In genomic region chr12:45219621-45220020, GRCh38 we compare ENCODE assay signal across 22 cellular contexts. TPM values are rescaled to one million over a fixed set of nuclear protein-coding genes. Genes with fewer than 3 reads are reported as not detected.
DNase-seq lines count a peak whose midpoint lies in the region; ATAC-seq, FAIRE-seq and TF ChIP-seq lines count a peak whose summit lies in the region.
"Had no signal": no experiment of that assay in that cellular context is flagged by ENCODE, and none has a peak within 500 bp of the region (broad histone marks: within the 10 kb centered on the region; RNA-seq: fewer than 3 reads in every experiment).

No MANE protein-coding gene starts in this region.

- no peak for TF ChIP-seq EP300 in A549 (IDR thresholded peaks at IDR 0.05)

- no peaks in the 10 kb centered on the region for H3K9me3 ChIP-seq in A549
- H3K9me3 ChIP-seq: mucosa of descending colon, SK-N-SH, upper lobe of right lung had no signal

- no peak for ATAC-seq in A549
- no peak for ATAC-seq in activated CD8-positive, alpha-beta T cell treated with anti-CD3 and anti-CD28 coated beads for 36 hours
- ATAC-seq: activated CD4-positive, alpha-beta T cell treated with anti-CD3 and anti-CD28 coated beads for 36 hours; CD8-positive, alpha-beta T cell; upper lobe of right lung had no signal

- H3K4me1 ChIP-seq in A549: peaks cover 32% of the 10 kb centered on the region

- peaks cover 8% of the 10 kb centered on the region for H3K36me3 Mint-ChIP-seq in neural crest cell (ENCODE audit: low read depth)
- no peaks in the 10 kb centered on the region for H3K36me3 Mint-ChIP-seq in activated CD8-positive, alpha-beta T cell treated with anti-CD3 and anti-CD28 coated beads for 36 hours (ENCODE audit: low read depth)

- no peaks in the 10 kb centered on the region for H3K27me3 Mint-ChIP-seq in neural crest cell (ENCODE audit: low read depth)
- no peaks in the 10 kb centered on the region for H3K27me3 Mint-ChIP-seq in activated CD8-positive, alpha-beta T cell treated with anti-CD3 and anti-CD28 coated beads for 36 hours
- H3K27me3 Mint-ChIP-seq: activated CD4-positive, alpha-beta T cell treated with anti-CD3 and anti-CD28 coated beads for 36 hours; activated naive CD4-positive, alpha-beta T cell treated with anti-CD3 and anti-CD28 coated beads, Interleukin-2, amount 50 U/mL, for 24 hours had no signal

- DNase-seq in A549 (ENCODE audit: low read depth in 1 of 2, low spot score in 1 of 2): no peak
- peak; percentile 49 for DNase-seq in NB4 (ENCODE audit: low read depth)
- DNase-seq in coronary artery (ENCODE audit: low spot score): no peak
- DNase-seq in neural crest cell (ENCODE audit: low read depth, low spot score): no peak
- DNase-seq in SKM-1 treated with dmso at 0.1 percent for 144 hours (lab: John Stamatoyannopoulos, UW; ENCODE audit: unreplicated experiment): no peak
- DNase-seq in cerebellum (ENCODE audit: low spot score): no peak
- DNase-seq in activated CD8-positive, alpha-beta T cell treated with anti-CD3 and anti-CD28 coated beads for 36 hours: no peak
- DNase-seq in NCI-H1417 treated with DMSO at 0.1 percent for 48 hours (lab: John Stamatoyannopoulos, UW): no peak
- DNase-seq: 8988T; activated CD4-positive, alpha-beta T cell treated with anti-CD3 and anti-CD28 coated beads for 36 hours; activated CD8-positive, alpha-beta memory T cell treated with anti-CD3 and anti-CD28 coated beads, Interleukin-2, amount 50 U/mL, for 48 hours; CD8-positive, alpha-beta T cell; GM23248; hippocampal formation; kidney glomerular epithelial cell; mucosa of descending colon; NCI-H2029 treated with DMSO at 0.1 percent for 48 hours; NCI-H524; occipital lobe; SK-N-SH; upper lobe of right lung had no signal

- no peak for FAIRE-seq in A549 (lab: Jason Lieb, UNC)

- H3K4me2 ChIP-seq in A549: peak overlapping the region; percentile 84

- intact Hi-C loops in activated CD8-positive, alpha-beta T cell treated with anti-CD3 and anti-CD28 coated beads for 36 hours (cut with micrococcal nuclease): no loop called here

- H3K27ac Mint-ChIP-seq in neural crest cell (ENCODE audit: unreplicated experiment): no peak overlapping the region
- H3K27ac Mint-ChIP-seq in activated CD8-positive, alpha-beta T cell treated with anti-CD3 and anti-CD28 coated beads for 36 hours: no peak overlapping the region
- H3K27ac Mint-ChIP-seq: activated CD4-positive, alpha-beta T cell treated with anti-CD3 and anti-CD28 coated beads for 36 hours; activated naive CD4-positive, alpha-beta T cell treated with anti-CD3 and anti-CD28 coated beads, Interleukin-2, amount 50 U/mL, for 24 hours; CD8-positive, alpha-beta T cell had no signal

- peak overlapping the region; percentile 43 for H3K4me3 Mint-ChIP-seq in neural crest cell
- H3K4me3 Mint-ChIP-seq in activated CD8-positive, alpha-beta T cell treated with anti-CD3 and anti-CD28 coated beads for 36 hours: no peak overlapping the region
- H3K4me3 Mint-ChIP-seq: activated CD4-positive, alpha-beta T cell treated with anti-CD3 and anti-CD28 coated beads for 36 hours; activated naive CD4-positive, alpha-beta T cell treated with anti-CD3 and anti-CD28 coated beads, Interleukin-2, amount 50 U/mL, for 24 hours; CD8-positive, alpha-beta T cell had no signal

- H3K9me3 Mint-ChIP-seq in neural crest cell: no peaks in the 10 kb centered on the region
- H3K9me3 Mint-ChIP-seq in activated CD8-positive, alpha-beta T cell treated with anti-CD3 and anti-CD28 coated beads for 36 hours: no peaks in the 10 kb centered on the region
- H3K9me3 Mint-ChIP-seq: activated naive CD4-positive, alpha-beta T cell treated with anti-CD3 and anti-CD28 coated beads, Interleukin-2, amount 50 U/mL, for 24 hours; CD8-positive, alpha-beta T cell had no signal

- peaks cover 60% of the 10 kb centered on the region for H3K4me1 Mint-ChIP-seq in neural crest cell
- peaks cover 43% of the 10 kb centered on the region for H3K4me1 Mint-ChIP-seq in activated CD8-positive, alpha-beta T cell treated with anti-CD3 and anti-CD28 coated beads for 36 hours (ENCODE audit: low read depth)

- TF ChIP-seq CTCF in A549 (IDR thresholded peaks at IDR 0.05): no peak
- TF ChIP-seq CTCF in NB4 (IDR thresholded peaks at IDR 0.05; ENCODE audit: low read depth, low read length): no peak
- no peak for TF ChIP-seq CTCF in coronary artery (IDR thresholded peaks at IDR 0.05)
- no peak for TF ChIP-seq CTCF in neural crest cell (conservative IDR thresholded peaks at IDR 0.05)
- TF ChIP-seq CTCF in activated CD8-positive, alpha-beta T cell treated with anti-CD3 and anti-CD28 coated beads for 36 hours (IDR thresholded peaks at IDR 0.05): no peak

- no peak for TF ChIP-seq RAD21 in A549 (conservative IDR thresholded peaks at IDR 0.05 in 1 of 2, IDR thresholded peaks at IDR 0.05 in 1 of 2)

- CTCF ChIA-PET in A549 (lab: Yijun Ruan, JAX): interaction anchor here (0.7 kb wide), 2 partner anchors 12 to 49 kb away, joined by 3 to 4 read pairs; no protein-coding TSS in a partner anchor
- CTCF ChIA-PET in activated CD8-positive, alpha-beta T cell treated with anti-CD3 and anti-CD28 coated beads for 36 hours (lab: Charles Lee): interaction anchor here (1.3 kb wide), 1 partner anchor 13 kb away, joined by 5 read pairs; no protein-coding TSS in a partner anchor

- TF ChIP-seq POLR2A in A549 (IDR thresholded peaks at IDR 0.05; ENCODE audit: low read length) (no peak), NB4 (IDR thresholded peaks at IDR 0.05; ENCODE audit: extremely low read depth, insufficient read length) (no peak)

- H3K27ac ChIP-seq in A549: peak overlapping the region in 1 of 2 experiments; percentile 29; a peak in 1 of 6 replicates
- peak overlapping the region; percentile 1 to 13 for H3K27ac ChIP-seq in coronary artery
- H3K27ac ChIP-seq: GM23248, upper lobe of right lung had no signal

- H3K4me3 ChIP-seq in A549: no peak overlapping the region
- H3K4me3 ChIP-seq in NB4 (ENCODE audit: low read depth, low read length): no peak overlapping the region
- peak overlapping the region; percentile 8 for H3K4me3 ChIP-seq in coronary artery
- H3K4me3 ChIP-seq: GM23248, mucosa of descending colon, upper lobe of right lung had no signal

- POLR2A ChIA-PET in A549 (lab: Yijun Ruan, JAX): interaction anchor here (0.6 to 0.8 kb wide), 2 partner anchors 12 to 201 kb away, joined by 3 to 8 read pairs; no protein-coding TSS in a partner anchor
- POLR2A ChIA-PET in activated CD8-positive, alpha-beta T cell treated with anti-CD3 and anti-CD28 coated beads for 36 hours (lab: Charles Lee): interaction anchor here (0.9 kb wide), 1 partner anchor 511 kb away, joined by 3 read pairs; no protein-coding TSS in a partner anchor

- WGBS in A549 (ENCODE audit: missing lambda C conversion rate): 75% methylated on average over 2 of the region's 2 CpGs

TF ChIP-seq in A549, 52 proteins besides CTCF, POLR2A, EP300 and RAD21:
- TF ChIP-seq, protein P1, sequence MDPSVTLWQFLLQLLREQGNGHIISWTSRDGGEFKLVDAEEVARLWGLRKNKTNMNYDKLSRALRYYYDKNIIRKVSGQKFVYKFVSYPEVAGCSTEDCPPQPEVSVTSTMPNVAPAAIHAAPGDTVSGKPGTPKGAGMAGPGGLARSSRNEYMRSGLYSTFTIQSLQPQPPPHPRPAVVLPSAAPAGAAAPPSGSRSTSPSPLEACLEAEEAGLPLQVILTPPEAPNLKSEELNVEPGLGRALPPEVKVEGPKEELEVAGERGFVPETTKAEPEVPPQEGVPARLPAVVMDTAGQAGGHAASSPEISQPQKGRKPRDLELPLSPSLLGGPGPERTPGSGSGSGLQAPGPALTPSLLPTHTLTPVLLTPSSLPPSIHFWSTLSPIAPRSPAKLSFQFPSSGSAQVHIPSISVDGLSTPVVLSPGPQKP (IDR thresholded peaks at IDR 0.05; ENCODE audit: low read depth, low read length): no peak
- peak in 1 of 2 experiments; percentile 12; a peak in 1 of 4 replicates for TF ChIP-seq CEBPB (IDR thresholded peaks at IDR 0.05)

RNA-seq across cellular contexts. Expression of gene ANO6, which starts 3.7 kb away (rescaled TPM):
- polyA plus RNA-seq in A549 (2011; rRNA removed): 80.0 and 85.4 TPM in 2 replicates
- 17.1 and 21.2 TPM in 2 replicates for polyA plus RNA-seq in A549 (2012; cell fraction: cytosol; rRNA removed)
- polyA plus RNA-seq in A549 (2012; cell fraction: nucleus; rRNA removed): 11.7 and 18.0 TPM in 2 replicates
- 39.5 to 48.3 TPM (median 41.7 TPM) in 3 replicates for polyA plus RNA-seq in A549 (2017; fragmentation: RNase III; extraction: RNeasy Plus Mini Kit Qiagen cat#74134 plus additional on column Dnase treatment)
- 61.3 and 62.3 TPM in 2 replicates for polyA minus RNA-seq in A549 (2011; rRNA and poly(A)+ RNA removed)
- 32.0 and 34.0 TPM in 2 replicates for total RNA-seq in neural crest cell
- 22.8 TPM for total RNA-seq in cerebellum
- 10 to 100 TPM; 13.1 to 13.6 TPM for total RNA-seq in activated CD8-positive, alpha-beta T cell treated with anti-CD3 and anti-CD28 coated beads for 36 hours
